1 cellular context compared by ENCODE assay signal in genomic region chr17:38507436-38507835, GRCh38.
TF ChIP-seq lines count a peak whose summit lies in the region.

No MANE protein-coding gene starts in this region.

TF ChIP-seq in GM23338, 12 proteins besides CTCF, POLR2A, EP300 and RAD21 (continued from another document):
- no peak for TF ChIP-seq REST (IDR thresholded peaks at IDR 0.05; ENCODE audit: unreplicated experiment)
- no peak for TF ChIP-seq EZH2 (IDR thresholded peaks at IDR 0.05; ENCODE audit: low read depth, unreplicated experiment)
- TF ChIP-seq ZNF114 (CRISPR knock-in tag; IDR thresholded peaks at IDR 0.05): no peak
- TF ChIP-seq ZNF462 (CRISPR knock-in tag; IDR thresholded peaks at IDR 0.05): no peak
- TF ChIP-seq CREB1 (CRISPR knock-in tag; IDR thresholded peaks at IDR 0.05; ENCODE audit: low read depth): no peak
- no peak for TF ChIP-seq NANOG (IDR thresholded peaks at IDR 0.05; ENCODE audit: borderline replicate concordance)
- no peak for TF ChIP-seq STAT1 (IDR thresholded peaks at IDR 0.05; ENCODE audit: unreplicated experiment)
- TF ChIP-seq JUNB (IDR thresholded peaks at IDR 0.05; ENCODE audit: unreplicated experiment): no peak
- no peak; the same call in none of the 2 replicates for TF ChIP-seq POLR2AphosphoS5 (IDR thresholded peaks at IDR 0.05; ENCODE audit: low read depth)
- TF ChIP-seq ETS1 (IDR thresholded peaks at IDR 0.05): no peak
